In genomic region chr2:121695179-121695451, GRCh38 we compare ENCODE assay signal across 19 cellular contexts. TPM values are rescaled to one million over a fixed set of nuclear protein-coding genes. Genes with fewer than 3 reads are reported as not detected.
DNase-seq lines count a peak whose midpoint lies in the region; ATAC-seq, FAIRE-seq and TF ChIP-seq lines count a peak whose summit lies in the region.
"Had no signal": no experiment of that assay in that cellular context is flagged by ENCODE, and none has a peak within 500 bp of the region (broad histone marks: within the 10 kb centered on the region; RNA-seq: fewer than 3 reads in every experiment).

No MANE protein-coding gene starts in this region.

- H3K4me3 ChIP-seq in right atrium auricular region (no peak overlapping the region), left ventricle myocardium inferior (no peak overlapping the region), astrocyte (ENCODE audit: insufficient read depth, low read depth, low read length) (no peak overlapping the region)
- H3K4me3 ChIP-seq: A549, Peyer's patch had no signal

- H4K20me1 ChIP-seq in astrocyte (ENCODE audit: insufficient read depth, low read length) = no peaks in the 10 kb centered on the region

- no peaks in the 10 kb centered on the region for H3K9me3 Mint-ChIP-seq in astrocyte (ENCODE audit: unreplicated experiment)
- H3K9me3 Mint-ChIP-seq in activated T-cell treated with anti-CD3 and anti-CD28 coated beads, Interleukin-2, amount 50 U/mL, for 72 hours = no peaks in the 10 kb centered on the region

- peak overlapping the region; percentile 69 for H3K27ac Mint-ChIP-seq in astrocyte (ENCODE audit: unreplicated experiment)
- H3K27ac Mint-ChIP-seq in activated T-cell treated with anti-CD3 and anti-CD28 coated beads, Interleukin-2, amount 50 U/mL, for 72 hours = no peak overlapping the region
- H3K27ac Mint-ChIP-seq: CD14-positive monocyte had no signal

- H3K4me1 Mint-ChIP-seq in astrocyte (ENCODE audit: low read depth, unreplicated experiment) = peaks cover 21% of the 10 kb centered on the region
- peaks cover 28% of the 10 kb centered on the region for H3K4me1 Mint-ChIP-seq in activated T-cell treated with anti-CD3 and anti-CD28 coated beads, Interleukin-2, amount 50 U/mL, for 72 hours (ENCODE audit: low read depth)

- H3K36me3 Mint-ChIP-seq in astrocyte (ENCODE audit: low read depth, unreplicated experiment) = no peaks in the 10 kb centered on the region
- no peaks in the 10 kb centered on the region for H3K36me3 Mint-ChIP-seq in activated T-cell treated with anti-CD3 and anti-CD28 coated beads, Interleukin-2, amount 50 U/mL, for 72 hours (ENCODE audit: insufficient read depth in 2 of 2)
- H3K36me3 Mint-ChIP-seq: CD14-positive monocyte had no signal

- H3K4me2 ChIP-seq in astrocyte (ENCODE audit: low read length) = no peak overlapping the region
- H3K4me2 ChIP-seq: A549 had no signal

- H3K79me2 ChIP-seq in astrocyte (ENCODE audit: insufficient read depth, low read length) = no peaks in the 10 kb centered on the region

- no peak overlapping the region for H2AFZ ChIP-seq in astrocyte (ENCODE audit: low read depth, low read length)

- no peak for ATAC-seq in activated T-cell treated with anti-CD3 and anti-CD28 coated beads, Interleukin-2, amount 50 U/mL, for 72 hours (replicated peaks in 1 of 2)
- ATAC-seq: A549, HepG2 had no signal

- H3K36me3 ChIP-seq in right atrium auricular region = no peaks in the 10 kb centered on the region
- no peaks in the 10 kb centered on the region for H3K36me3 ChIP-seq in left ventricle myocardium inferior
- H3K36me3 ChIP-seq in astrocyte (ENCODE audit: insufficient read depth, low read length) = no peaks in the 10 kb centered on the region
- H3K36me3 ChIP-seq: Peyer's patch had no signal

- FAIRE-seq in astrocyte (lab: Jason Lieb, UNC) = no peak
- FAIRE-seq: A549, G401.6, GM12892, HepG2 had no signal

- H3K27ac ChIP-seq in right atrium auricular region = no peak overlapping the region
- H3K27ac ChIP-seq in left ventricle myocardium inferior (replicated peaks) = no peak overlapping the region
- no peak overlapping the region for H3K27ac ChIP-seq in astrocyte (ENCODE audit: low read depth, low read length)
- H3K27ac ChIP-seq: Peyer's patch had no signal

- peaks cover 0 to 12% of the 10 kb centered on the region in 2 donors for H3K4me1 ChIP-seq in right atrium auricular region
- H3K4me1 ChIP-seq in left ventricle myocardium inferior = peaks cover 8% of the 10 kb centered on the region
- H3K4me1 ChIP-seq in astrocyte (ENCODE audit: insufficient read depth, low read length) = peaks cover 24% of the 10 kb centered on the region

- H3K4me3 Mint-ChIP-seq in astrocyte (ENCODE audit: unreplicated experiment) = no peak overlapping the region
- H3K4me3 Mint-ChIP-seq in activated T-cell treated with anti-CD3 and anti-CD28 coated beads, Interleukin-2, amount 50 U/mL, for 72 hours = no peak overlapping the region
- H3K4me3 Mint-ChIP-seq: CD14-positive monocyte had no signal

- H3K9me3 ChIP-seq in right atrium auricular region (no peaks in the 10 kb centered on the region), left ventricle myocardium inferior (replicated peaks) (no peaks in the 10 kb centered on the region), astrocyte (ENCODE audit: insufficient read depth, low read depth, low read length) (no peaks in the 10 kb centered on the region)
- H3K9me3 ChIP-seq: A549, Peyer's patch had no signal

- intact Hi-C loops in left ventricle myocardium inferior (cut with micrococcal nuclease) = no loop called here

- no peaks in the 10 kb centered on the region for H3K27me3 ChIP-seq in right atrium auricular region
- no peaks in the 10 kb centered on the region for H3K27me3 ChIP-seq in left ventricle myocardium inferior (ENCODE audit: low read depth)
- no peaks in the 10 kb centered on the region for H3K27me3 ChIP-seq in astrocyte (ENCODE audit: insufficient read depth, low read length)
- H3K27me3 ChIP-seq: Peyer's patch had no signal

- no peak overlapping the region for H3K9ac ChIP-seq in astrocyte (ENCODE audit: low read length)

- DNase-seq in right atrium auricular region (ENCODE audit: low spot score) = peak; percentile 30
- DNase-seq in left ventricle myocardium inferior = no peak
- no peak for DNase-seq in astrocyte (ENCODE audit: low read depth)
- DNase-seq in iPS-NIHi11 (ENCODE audit: low spot score) = peak; percentile 26
- DNase-seq in SKM-1 treated with dmso at 0.1 percent for 144 hours (lab: John Stamatoyannopoulos, UW; ENCODE audit: unreplicated experiment) = no peak
- no peak for DNase-seq in NCI-H1105 (lab: John Stamatoyannopoulos, UW)
- DNase-seq in activated T-cell treated with anti-CD3 and anti-CD28 coated beads, Interleukin-2, amount 50 U/mL, for 72 hours = no peak
- no peak for DNase-seq in GDM1 (lab: John Stamatoyannopoulos, UW)
- DNase-seq: DMS79, NCI-H1417 treated with DMSO at 0.1 percent for 48 hours, NCI-H2029 treated with DMSO at 0.1 percent for 48 hours, NCI-H510A, Peyer's patch, SHP77 treated with DMSO at 0.1 percent for 48 hours had no signal

- TF ChIP-seq CTCF in right atrium auricular region (IDR thresholded peaks at IDR 0.05) (no peak), left ventricle myocardium inferior (IDR thresholded peaks at IDR 0.05; ENCODE audit: borderline replicate concordance) (no peak), astrocyte (IDR thresholded peaks at IDR 0.05; ENCODE audit: insufficient read depth, low read depth, low read length) (no peak)

- H3K27me3 Mint-ChIP-seq in astrocyte (ENCODE audit: low read depth, unreplicated experiment) = peaks cover 2% of the 10 kb centered on the region
- H3K27me3 Mint-ChIP-seq in activated T-cell treated with anti-CD3 and anti-CD28 coated beads, Interleukin-2, amount 50 U/mL, for 72 hours (ENCODE audit: low read depth) = no peaks in the 10 kb centered on the region

RNA-seq across cellular contexts. Expression of gene NIFK, which starts 41.6 kb away (rescaled TPM):
- 10 to 100 TPM; 13.3 to 14.9 TPM for total RNA-seq in right atrium auricular region
- total RNA-seq in left ventricle myocardium inferior = 22.8 TPM
- total RNA-seq in astrocyte = 66.7 and 75.0 TPM in 2 replicates
- 100 to 1,000 TPM; 118 to 137 TPM for total RNA-seq in activated T-cell treated with anti-CD3 and anti-CD28 coated beads, Interleukin-2, amount 50 U/mL, for 72 hours

RNA-seq across cellular contexts. Expression of gene CLASP1, which starts 45.9 kb away (rescaled TPM):
- total RNA-seq in right atrium auricular region (10 to 100 TPM; 42.4 to 47.8 TPM), left ventricle myocardium inferior (60.1 TPM), astrocyte (50.6 and 56.7 TPM in 2 replicates)
- total RNA-seq in activated T-cell treated with anti-CD3 and anti-CD28 coated beads, Interleukin-2, amount 50 U/mL, for 72 hours = 100 to 1,000 TPM in 1 of 2 donors, 10 to 100 TPM in 1; 95.1 to 121 TPM

Comparison
In these comparisons a context has a peak if more than half of its experiments do, and no peak if none do; other contexts are left out.
1. DNase-seq: peak in right atrium auricular region (single experiment) and iPS-NIHi11 (single experiment); none in left ventricle myocardium inferior (single experiment), astrocyte (single experiment), SKM-1 treated with dmso at 0.1 percent for 144 hours (single experiment), NCI-H1105 (single experiment), activated T-cell treated with anti-CD3 and anti-CD28 coated beads, Interleukin-2, amount 50 U/mL, for 72 hours (0 of 2) and GDM1 (single experiment).